21 cellular contexts compared by ENCODE assay signal in the genomic region with DNA sequence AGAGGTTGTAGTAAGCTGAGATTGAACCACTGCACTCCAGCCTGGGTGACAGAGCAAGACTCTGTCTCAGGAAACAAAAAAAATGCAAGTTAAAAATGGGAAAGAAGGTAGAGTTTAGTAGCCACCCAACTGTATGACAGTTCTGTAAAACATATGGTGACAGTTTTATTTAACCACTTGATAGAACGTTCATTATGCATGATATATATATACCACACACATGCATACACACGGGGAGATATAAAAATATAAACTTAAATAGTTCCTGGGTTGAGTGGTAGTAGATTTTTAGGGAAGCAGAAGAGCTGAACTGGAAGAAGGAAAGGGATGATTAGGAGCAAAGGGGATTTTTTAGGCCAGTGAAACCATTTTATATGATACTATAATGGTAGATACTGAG.
"Had no signal": no experiment of that assay in that cellular context is flagged by ENCODE, and none has a peak within 500 bp of the region (broad histone marks: within the 10 kb centered on the region; RNA-seq: fewer than 3 reads in every experiment).

No MANE protein-coding gene starts in this region.

- H3K4me3 Mint-ChIP-seq: activated CD4-positive, alpha-beta memory T cell treated with anti-CD3 and anti-CD28 coated beads for 36 hours; activated CD4-positive, alpha-beta T cell treated with anti-CD3 and anti-CD28 coated beads, Interleukin-2, amount 10 ng/mL, durations not matched to agents 7 days and 5 days; activated naive CD4-positive, alpha-beta T cell treated with anti-CD3 and anti-CD28 coated beads, Interleukin-2, amount 10 ng/mL, durations not matched to agents 7 days and 5 days; activated naive CD8-positive, alpha-beta T cell treated with anti-CD3 and anti-CD28 coated beads for 36 hours had no signal

- H3K27me3 Mint-ChIP-seq: activated CD4-positive, alpha-beta memory T cell treated with anti-CD3 and anti-CD28 coated beads for 36 hours; activated CD4-positive, alpha-beta T cell treated with anti-CD3 and anti-CD28 coated beads, Interleukin-2, amount 10 ng/mL, durations not matched to agents 7 days and 5 days; activated naive CD4-positive, alpha-beta T cell treated with anti-CD3 and anti-CD28 coated beads, Interleukin-2, amount 10 ng/mL, durations not matched to agents 7 days and 5 days; activated naive CD8-positive, alpha-beta T cell treated with anti-CD3 and anti-CD28 coated beads for 36 hours had no signal

- H3K27ac ChIP-seq: VCaP had no signal

- FAIRE-seq: TTC549 had no signal

- H3K27ac Mint-ChIP-seq: activated CD4-positive, alpha-beta memory T cell treated with anti-CD3 and anti-CD28 coated beads for 36 hours; activated CD4-positive, alpha-beta T cell treated with anti-CD3 and anti-CD28 coated beads, Interleukin-2, amount 10 ng/mL, durations not matched to agents 7 days and 5 days; activated naive CD4-positive, alpha-beta T cell treated with anti-CD3 and anti-CD28 coated beads, Interleukin-2, amount 10 ng/mL, durations not matched to agents 7 days and 5 days; activated naive CD8-positive, alpha-beta T cell treated with anti-CD3 and anti-CD28 coated beads for 36 hours; activated T-helper 2 cell treated with anti-CD3 and anti-CD28 coated beads, Interferon-gamma antibody, Interleukin-2, Interleukin-4, amounts not matched to agents 10 μg/mL and 5 μg/mL and 100 μg/mL, durations not matched to agents 14 hours and 24 hours and 36 hours had no signal

- DNase-seq: activated CD4-positive, alpha-beta memory T cell treated with anti-CD3 and anti-CD28 coated beads for 36 hours; activated CD4-positive, alpha-beta T cell treated with anti-CD3 and anti-CD28 coated beads, Interleukin-2, amount 10 ng/mL, durations not matched to agents 7 days and 5 days; activated CD4-positive, CD25-positive, alpha-beta regulatory T cell; activated CD8-positive, alpha-beta memory T cell treated with anti-CD3 and anti-CD28 coated beads for 24 hours; activated gamma-delta T cell treated with Interleukin-2 at 50 U/mL for 16 hours; activated naive CD4-positive, alpha-beta T cell treated with anti-CD3 and anti-CD28 coated beads, Interleukin-2, amount 10 ng/mL, durations not matched to agents 7 days and 5 days; activated naive CD8-positive, alpha-beta T cell treated with anti-CD3 and anti-CD28 coated beads for 36 hours; activated T-cell treated with anti-CD3 and anti-CD28 coated beads, Interleukin-2, amount 50 U/mL, for 48 hours; caudate nucleus; NCI-H2029; NCI-H2107; NCI-H2171 treated with DMSO at 0.1 percent for 48 hours; NCI-H226; NCI-H526; NCI-H82; SIG-M5; T-helper 2 cell; T1000 had no signal

- H3K9me3 Mint-ChIP-seq: activated CD4-positive, alpha-beta memory T cell treated with anti-CD3 and anti-CD28 coated beads for 36 hours; activated CD4-positive, alpha-beta T cell treated with anti-CD3 and anti-CD28 coated beads, Interleukin-2, amount 10 ng/mL, durations not matched to agents 7 days and 5 days; activated naive CD4-positive, alpha-beta T cell treated with anti-CD3 and anti-CD28 coated beads, Interleukin-2, amount 10 ng/mL, durations not matched to agents 7 days and 5 days; activated naive CD8-positive, alpha-beta T cell treated with anti-CD3 and anti-CD28 coated beads for 36 hours; activated T-helper 2 cell treated with anti-CD3 and anti-CD28 coated beads, Interferon-gamma antibody, Interleukin-2, Interleukin-4, amounts not matched to agents 10 μg/mL and 5 μg/mL and 100 μg/mL, durations not matched to agents 14 hours and 24 hours and 36 hours had no signal
